ENCODE assay signal across 1 cellular context in genomic region chr22:36375071-36375980, GRCh38.
TF ChIP-seq lines count a peak whose summit lies in the region.

No MANE protein-coding gene starts in this region.

TF ChIP-seq in HepG2, 621 proteins besides CTCF, POLR2A, EP300 and RAD21:
- no peak for TF ChIP-seq HBP1 (CRISPR knock-in tag; IDR thresholded peaks at IDR 0.05; ENCODE audit: low read depth)
- TF ChIP-seq ZNF121 (CRISPR knock-in tag; IDR thresholded peaks at IDR 0.05): peak; percentile 54; the same call in 1 of the 2 replicates
- no peak for TF ChIP-seq ZFP36L1 (CRISPR knock-in tag; IDR thresholded peaks at IDR 0.05)
- TF ChIP-seq RFX3 (CRISPR knock-in tag; IDR thresholded peaks at IDR 0.05): no peak
- no peak for TF ChIP-seq PHF20 (CRISPR knock-in tag; IDR thresholded peaks at IDR 0.05)
